In the genomic region with DNA sequence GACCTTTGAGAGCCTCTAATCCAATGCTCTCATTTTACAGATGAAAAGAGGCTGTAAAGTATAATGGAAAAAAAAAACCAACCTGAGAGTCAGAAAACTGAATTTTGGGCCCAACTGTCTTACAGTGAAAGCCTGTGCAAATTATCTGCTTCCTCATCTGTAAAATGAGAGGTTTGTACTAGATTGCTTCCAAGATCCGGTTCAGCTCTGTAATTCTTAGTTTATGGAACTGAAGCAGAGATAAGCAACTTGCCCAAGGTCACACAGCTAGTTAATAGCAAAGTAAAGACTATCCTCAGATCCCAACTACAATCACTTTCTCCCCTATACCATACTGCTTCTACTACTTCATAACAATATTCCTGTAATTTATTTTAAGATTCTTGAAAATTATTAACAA, we compare ENCODE assay signal across 1 cellular context.
TF ChIP-seq lines count a peak whose summit lies in the region.

No MANE protein-coding gene starts in this region.

TF ChIP-seq in GM12878, 131 proteins besides CTCF, POLR2A, EP300 and RAD21 (continued from another document):
- TF ChIP-seq, protein P1, sequence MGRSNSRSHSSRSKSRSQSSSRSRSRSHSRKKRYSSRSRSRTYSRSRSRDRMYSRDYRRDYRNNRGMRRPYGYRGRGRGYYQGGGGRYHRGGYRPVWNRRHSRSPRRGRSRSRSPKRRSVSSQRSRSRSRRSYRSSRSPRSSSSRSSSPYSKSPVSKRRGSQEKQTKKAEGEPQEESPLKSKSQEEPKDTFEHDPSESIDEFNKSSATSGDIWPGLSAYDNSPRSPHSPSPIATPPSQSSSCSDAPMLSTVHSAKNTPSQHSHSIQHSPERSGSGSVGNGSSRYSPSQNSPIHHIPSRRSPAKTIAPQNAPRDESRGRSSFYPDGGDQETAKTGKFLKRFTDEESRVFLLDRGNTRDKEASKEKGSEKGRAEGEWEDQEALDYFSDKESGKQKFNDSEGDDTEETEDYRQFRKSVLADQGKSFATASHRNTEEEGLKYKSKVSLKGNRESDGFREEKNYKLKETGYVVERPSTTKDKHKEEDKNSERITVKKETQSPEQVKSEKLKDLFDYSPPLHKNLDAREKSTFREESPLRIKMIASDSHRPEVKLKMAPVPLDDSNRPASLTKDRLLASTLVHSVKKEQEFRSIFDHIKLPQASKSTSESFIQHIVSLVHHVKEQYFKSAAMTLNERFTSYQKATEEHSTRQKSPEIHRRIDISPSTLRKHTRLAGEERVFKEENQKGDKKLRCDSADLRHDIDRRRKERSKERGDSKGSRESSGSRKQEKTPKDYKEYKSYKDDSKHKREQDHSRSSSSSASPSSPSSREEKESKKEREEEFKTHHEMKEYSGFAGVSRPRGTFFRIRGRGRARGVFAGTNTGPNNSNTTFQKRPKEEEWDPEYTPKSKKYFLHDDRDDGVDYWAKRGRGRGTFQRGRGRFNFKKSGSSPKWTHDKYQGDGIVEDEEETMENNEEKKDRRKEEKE (IDR thresholded peaks at IDR 0.05): no peak
- TF ChIP-seq IKZF2 (IDR thresholded peaks at IDR 0.05) (peak in 1 of 2 experiments; percentile 16; a peak in 1 of 4 replicates), ZNF207 (IDR thresholded peaks at IDR 0.05; ENCODE audit: borderline replicate concordance) (no peak), YY1 (IDR thresholded peaks at IDR 0.05; ENCODE audit: low read depth, low read length) (no peak)
